Comparison of ENCODE assay signal across 8 cellular contexts in genomic region chr15:72285927-72286516, GRCh38. TPM values are rescaled to one million over a fixed set of nuclear protein-coding genes. Genes with fewer than 3 reads are reported as not detected.
DNase-seq lines count a peak whose midpoint lies in the region; ATAC-seq and TF ChIP-seq lines count a peak whose summit lies in the region.

No MANE protein-coding gene starts in this region.

- H3K4me1 ChIP-seq in Caco-2, result no peaks in the 10 kb centered on the region
- H3K4me1 ChIP-seq in aorta (ENCODE audit: control insufficient read depth in 1 of 2, insufficient read depth in 2 of 2, low read length in 2 of 2), result no peaks in the 10 kb centered on the region

- no peaks in the 10 kb centered on the region for H3K9me3 ChIP-seq in Caco-2
- no peaks in the 10 kb centered on the region for H3K9me3 ChIP-seq in aorta (ENCODE audit: control insufficient read depth, low read length)

- H3K4me1 Mint-ChIP-seq in Caco-2 (ENCODE audit: low read depth, unreplicated experiment), result no peaks in the 10 kb centered on the region
- H3K4me1 Mint-ChIP-seq in naive B cell, result no peaks in the 10 kb centered on the region

- ATAC-seq in naive B cell (ENCODE audit: low read depth in 2 of 2), result peak; percentile 74 to 87
- ATAC-seq in aorta (ENCODE audit: low FRiP score), result no peak
- ATAC-seq in HG02642 (IDR thresholded peaks at IDR 0.05; ENCODE audit: poor library complexity, unreplicated experiment), result no peak
- no peak for ATAC-seq in HG03571 (IDR thresholded peaks at IDR 0.05; ENCODE audit: unreplicated experiment)

- peak; percentile 58 to 86 for TF ChIP-seq CTCF in Caco-2 (IDR thresholded peaks at IDR 0.05; ENCODE audit: insufficient read depth in 1 of 2, low read depth in 1 of 2, low read length in 1 of 2, severe bottlenecking in 1 of 2, unreplicated experiment in 1 of 2)
- peak; percentile 52; the same call in 1 of the 2 replicates for TF ChIP-seq CTCF in WI38 (IDR thresholded peaks at IDR 0.05; ENCODE audit: low read depth, low read length)

- POLR2A ChIA-PET in Caco-2 (lab: Charles Lee), result no interaction called here

- H3K4me3 ChIP-seq in Caco-2 (ENCODE audit: low read depth, low read length) (no peak overlapping the region), WI38 (ENCODE audit: low read depth, low read length) (no peak overlapping the region), aorta (ENCODE audit: low read length in 2 of 2) (no peak overlapping the region)
- H3K4me3 ChIP-seq in Jurkat, Clone E6-1 (ENCODE audit: low read length), result no peak overlapping the region

- H3K27me3 ChIP-seq in Caco-2 (replicated peaks; ENCODE audit: control insufficient read depth, insufficient read depth, low read length), result no peaks in the 10 kb centered on the region
- no peaks in the 10 kb centered on the region for H3K27me3 ChIP-seq in aorta (ENCODE audit: control insufficient read depth in 1 of 2, insufficient read depth in 2 of 2, low read length in 1 of 2)

- H3K9me3 Mint-ChIP-seq in Caco-2 (ENCODE audit: unreplicated experiment) (no peaks in the 10 kb centered on the region), naive B cell (no peaks in the 10 kb centered on the region)

- CTCF ChIA-PET in Caco-2 (lab: Charles Lee), result interaction anchor here (0.7 kb wide), 1 partner anchor 18 kb away, joined by 3 read pairs; no protein-coding TSS in a partner anchor

- no TSS peak for BruUV-seq in Caco-2 (replicated peaks; lab: Mats Ljungman, UMichigan)

- no peak overlapping the region for H3K4me3 Mint-ChIP-seq in Caco-2 (ENCODE audit: unreplicated experiment)
- H3K4me3 Mint-ChIP-seq in naive B cell, result no peak overlapping the region

- H3K36me3 Mint-ChIP-seq in Caco-2 (ENCODE audit: insufficient read depth, unreplicated experiment) (no peaks in the 10 kb centered on the region), naive B cell (peaks cover 0 to 4% of the 10 kb centered on the region in 2 donors)

- H3K27ac Mint-ChIP-seq in Caco-2 (ENCODE audit: unreplicated experiment), result no peak overlapping the region
- H3K27ac Mint-ChIP-seq in naive B cell, result no peak overlapping the region

- H3K27me3 Mint-ChIP-seq in Caco-2 (ENCODE audit: insufficient read depth, unreplicated experiment) (peaks cover 2% of the 10 kb centered on the region), naive B cell (no peaks in the 10 kb centered on the region)

- peak in 1 of 2 experiments; percentile 62 for DNase-seq in Caco-2
- DNase-seq in Jurkat, Clone E6-1 (ENCODE audit: low read depth, low spot score), result peak; percentile 46
- DNase-seq in dermis blood vessel endothelial cell, result peak; percentile 69
- DNase-seq in naive B cell, result peak; percentile 45
- peak; percentile 54 to 80 for DNase-seq in aorta

- 61 to 67% methylated on average over 10 of the region's 10 CpGs for WGBS in aorta, 2 donors

- intact Hi-C loops in Caco-2 (cut with micrococcal nuclease; ENCODE audit: unreplicated experiment), result loop anchor here (1.0 kb wide), 1 partner anchor 87 kb away; no protein-coding TSS in a partner anchor
- intact Hi-C loops in aorta (cut with DNase I), result loop anchor here in 1 of 2 donors (5.0 kb wide), 1 partner anchor 84 kb away; no protein-coding TSS in a partner anchor

- H3K27ac ChIP-seq in aorta (ENCODE audit: low read depth in 1 of 2, low read length in 2 of 2), result no peak overlapping the region

- no peaks in the 10 kb centered on the region for H3K36me3 ChIP-seq in Caco-2 (ENCODE audit: control insufficient read depth, insufficient read depth, low read length)
- no peaks in the 10 kb centered on the region for H3K36me3 ChIP-seq in aorta (ENCODE audit: control insufficient read depth in 1 of 2, insufficient read depth in 2 of 2, low read length in 1 of 2)

RNA-seq across cellular contexts. Expression of gene PARP6, which starts 13.7 kb away (rescaled TPM):
- total RNA-seq in Caco-2 (2022) (62.2 and 64.6 TPM in 2 replicates), dermis blood vessel endothelial cell (11.4 and 15.7 TPM in 2 replicates), aorta (10 to 100 TPM; 63.1 to 72.2 TPM)
- polyA plus RNA-seq in Jurkat, Clone E6-1 (2012; ENCODE audit: insufficient read depth, insufficient read length), result 79.2 TPM
- polyA plus RNA-seq in naive B cell (ENCODE audit: low read depth in 6 of 6) (10 to 100 TPM; 22.5 to 55.4 (median 28.4) TPM), aorta (100 to 1,000 TPM in 1 of 2 donors, 10 to 100 TPM in 1; 28.0 to 143 TPM)

RNA-seq across cellular contexts. Expression of gene CELF6, which starts 33.9 kb away (rescaled TPM):
- not detected in 2 replicates for total RNA-seq in Caco-2 (2022)
- not detected for polyA plus RNA-seq in Jurkat, Clone E6-1 (2012; ENCODE audit: insufficient read depth, insufficient read length)
- total RNA-seq in dermis blood vessel endothelial cell, result 0.17 TPM in 1 of 2 replicates, not detected in the other
- under 1 TPM in 2 of 6 donors, not detected in 4; 0.20 to 0.21 TPM for polyA plus RNA-seq in naive B cell (ENCODE audit: low read depth in 6 of 6)
- 1 to 10 TPM; 1.0 to 1.9 TPM for total RNA-seq in aorta
- polyA plus RNA-seq in aorta, result 1 to 10 TPM in 1 of 2 donors, under 1 TPM in 1; 0.25 to 7.7 TPM

RNA-seq across cellular contexts. Expression of gene PKM, which starts 55.0 kb away (rescaled TPM):
- 733 and 791 TPM in 2 replicates for total RNA-seq in Caco-2 (2022)
- 1,111 TPM for polyA plus RNA-seq in Jurkat, Clone E6-1 (2012; ENCODE audit: insufficient read depth, insufficient read length)
- total RNA-seq in dermis blood vessel endothelial cell, result 714 and 1,526 TPM in 2 replicates
- polyA plus RNA-seq in naive B cell (ENCODE audit: low read depth in 6 of 6), result 100 to 1,000 TPM; 175 to 319 (median 227) TPM
- 100 to 1,000 TPM; 478 to 588 TPM for total RNA-seq in aorta
- 100 to 1,000 TPM; 238 to 429 TPM for polyA plus RNA-seq in aorta

Comparison
In these comparisons a context has a peak if more than half of its experiments do, and no peak if none do; other contexts are left out.
1. ATAC-seq: peak in naive B cell (2 of 2); none in aorta (single experiment), HG02642 (single experiment) and HG03571 (single experiment).